Comparison of ENCODE assay signal across 21 cellular contexts in the genomic region with DNA sequence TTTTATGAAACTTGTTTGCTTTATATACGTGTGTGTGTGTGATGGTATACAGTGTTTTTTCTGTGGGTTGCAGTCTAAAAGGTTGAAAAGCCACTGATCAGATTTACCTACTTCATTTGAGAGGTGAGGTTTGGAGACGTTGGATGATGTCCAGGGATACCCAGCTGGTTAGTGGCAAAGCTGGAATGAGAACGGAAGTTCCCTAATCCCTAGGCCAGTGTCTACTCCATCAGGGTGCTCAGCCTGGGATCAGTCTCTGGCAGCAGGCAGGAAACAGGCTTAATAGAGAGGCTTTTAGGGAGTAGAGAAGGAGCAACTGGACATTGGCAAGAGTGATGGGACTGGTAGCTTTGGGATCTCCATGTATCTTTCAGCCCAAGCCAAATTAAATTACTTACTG.
DNase-seq lines count a peak whose midpoint lies in the region; ATAC-seq and TF ChIP-seq lines count a peak whose summit lies in the region.
"Had no signal": no experiment of that assay in that cellular context is flagged by ENCODE, and none has a peak within 500 bp of the region (broad histone marks: within the 10 kb centered on the region; RNA-seq: fewer than 3 reads in every experiment).

No MANE protein-coding gene starts in this region.

- H3K27ac ChIP-seq in gastroesophageal sphincter (peak overlapping the region; percentile 59 to 79 (median 77)), sigmoid colon (peak overlapping the region; percentile 56 to 80 (median 69)), coronary artery (no peak overlapping the region)
- H3K27ac ChIP-seq: parathyroid adenoma, upper lobe of left lung had no signal

- H3K4me1 ChIP-seq in gastroesophageal sphincter = peaks cover 0 to 93% (median 6%) of the 10 kb centered on the region in 3 donors
- peaks cover 0 to 59% (median 52%) of the 10 kb centered on the region in 4 donors for H3K4me1 ChIP-seq in sigmoid colon
- H3K4me1 ChIP-seq: parathyroid adenoma had no signal

- ATAC-seq in gastroesophageal sphincter (no peak), HG03432 (IDR thresholded peaks at IDR 0.05; ENCODE audit: unreplicated experiment) (no peak), GM18511 (IDR thresholded peaks at IDR 0.05; ENCODE audit: unreplicated experiment) (no peak)
- ATAC-seq: GM12878; natural killer cell treated with Interleukin-12 subunit alpha and Interleukin-12 subunit beta and Interleukin-15 and Interleukin-18, amount 100 ng/mL, for 72 hours; T-cell had no signal

- intact Hi-C loops in sigmoid colon (cut with DNase I) = loop anchor here (5.0 kb wide), 2 partner anchors 56 to 101 kb away; no protein-coding TSS in a partner anchor

- H3K4me3 ChIP-seq in gastroesophageal sphincter (no peak overlapping the region), sigmoid colon (no peak overlapping the region), coronary artery (no peak overlapping the region)
- H3K4me3 ChIP-seq: GM12878, lung, upper lobe of left lung had no signal

- H3K9me3 ChIP-seq in gastroesophageal sphincter = no peaks in the 10 kb centered on the region
- H3K9me3 ChIP-seq in sigmoid colon = no peaks in the 10 kb centered on the region
- H3K9me3 ChIP-seq: upper lobe of left lung had no signal

- H3K36me3 ChIP-seq in gastroesophageal sphincter = no peaks in the 10 kb centered on the region
- H3K36me3 ChIP-seq in sigmoid colon = no peaks in the 10 kb centered on the region
- H3K36me3 ChIP-seq: upper lobe of left lung had no signal

- H3K27me3 ChIP-seq in gastroesophageal sphincter (no peaks in the 10 kb centered on the region), sigmoid colon (no peaks in the 10 kb centered on the region)
- H3K27me3 ChIP-seq: upper lobe of left lung had no signal

- TF ChIP-seq EP300 in gastroesophageal sphincter (IDR thresholded peaks at IDR 0.05) (no peak), sigmoid colon (IDR thresholded peaks at IDR 0.05) (no peak)

- DNase-seq in H4 (ENCODE audit: low spot score) (peak; percentile 21), NCI-H69 (lab: John Stamatoyannopoulos, UW) (peak; percentile 76), sigmoid colon (no peak), coronary artery (ENCODE audit: low spot score) (no peak), RPMI8226 (no peak)
- DNase-seq: activated CD4-positive, alpha-beta T cell treated with anti-CD3 and anti-CD28 coated beads, Interleukin-2, amount 50 U/mL, for 1 hour; activated CD8-positive, alpha-beta memory T cell treated with anti-CD3 and anti-CD28 coated beads, Interleukin-2, amount 50 U/mL, for 48 hours; activated gamma-delta T cell; Calu3; GF-D8; islet precursor cell; MM.1S; T-cell; upper lobe of left lung had no signal

- TF ChIP-seq POLR2A in gastroesophageal sphincter (IDR thresholded peaks at IDR 0.05) = no peak
- no peak for TF ChIP-seq POLR2A in sigmoid colon (IDR thresholded peaks at IDR 0.05)

- 31 to 49% methylated on average over 2 to 3 of the region's 3 CpGs for WGBS in gastroesophageal sphincter (ENCODE audit: low coverage in 1 of 2), 2 donors
- 47 to 62% methylated on average over 3 of the region's 3 CpGs for WGBS in sigmoid colon, 2 donors

- TF ChIP-seq CTCF in gastroesophageal sphincter (IDR thresholded peaks at IDR 0.05) (no peak), sigmoid colon (IDR thresholded peaks at IDR 0.05) (no peak), coronary artery (IDR thresholded peaks at IDR 0.05) (no peak)

Comparison
In these comparisons a context has a peak if more than half of its experiments do, and no peak if none do; other contexts are left out.
1. DNase-seq: peak in H4 (single experiment) and NCI-H69 (single experiment); none in sigmoid colon (single experiment), coronary artery (single experiment) and RPMI8226 (single experiment).
2. H3K27ac ChIP-seq: peak in gastroesophageal sphincter (4 of 4) and sigmoid colon (4 of 4); none in coronary artery (0 of 2).